Comparison of ENCODE assay signal across 8 cellular contexts in genomic region chr19:27793128-27793643, GRCh38.
DNase-seq lines count a peak whose midpoint lies in the region; ATAC-seq and TF ChIP-seq lines count a peak whose summit lies in the region.

No MANE protein-coding gene starts in this region.

- no peaks in the 10 kb centered on the region for H3K9me3 ChIP-seq in lower lobe of right lung

- peak overlapping the region; percentile 19 to 97 (median 88) for H3K27ac ChIP-seq in dorsolateral prefrontal cortex
- peak overlapping the region; percentile 90 for H3K27ac ChIP-seq in lower lobe of right lung

- H3K27me3 Mint-ChIP-seq in activated B cell treated with CpG ODN at 0.5 μM for 24 hours, result no peaks in the 10 kb centered on the region

- H3K4me3 ChIP-seq in dorsolateral prefrontal cortex (peak overlapping the region; percentile 56 to 99 (median 82)), lower lobe of right lung (peak overlapping the region; percentile 76)

- ATAC-seq in GM19023 (IDR thresholded peaks at IDR 0.05; ENCODE audit: unreplicated experiment) (peak; percentile 66), HG03159 (IDR thresholded peaks at IDR 0.05; ENCODE audit: unreplicated experiment) (peak; percentile 57), activated B cell treated with CpG ODN at 0.5 μM for 24 hours (ENCODE audit: low read depth) (peak; percentile 80), lower lobe of right lung (peak; percentile 95 to 96)

- peaks cover 2% of the 10 kb centered on the region for H3K9me3 Mint-ChIP-seq in activated B cell treated with CpG ODN at 0.5 μM for 24 hours

- H3K36me3 ChIP-seq in lower lobe of right lung, result peaks cover 8% of the 10 kb centered on the region

- H3K4me1 Mint-ChIP-seq in activated B cell treated with CpG ODN at 0.5 μM for 24 hours, result peaks cover 37% of the 10 kb centered on the region

- H3K27me3 ChIP-seq in dorsolateral prefrontal cortex, result no peaks in the 10 kb centered on the region
- H3K27me3 ChIP-seq in lower lobe of right lung (ENCODE audit: low read depth), result no peaks in the 10 kb centered on the region

- H3K27ac Mint-ChIP-seq in activated B cell treated with CpG ODN at 0.5 μM for 24 hours, result peak overlapping the region; percentile 93

- CTCF ChIA-PET in activated B cell treated with CpG ODN at 0.5 μM for 24 hours (lab: Charles Lee), result interaction anchor here (0.8 to 1.0 kb wide), 2 partner anchors 9 to 18 kb away, joined by 3 read pairs; no protein-coding TSS in a partner anchor

- intact Hi-C loops in activated B cell treated with CpG ODN at 0.5 μM for 24 hours (cut with micrococcal nuclease), result loop anchor here (1.0 to 5.0 kb wide), 4 partner anchors 13 to 1924 kb away; partner anchors contain the start of genes C19orf12 and POP4
- intact Hi-C loops in dorsolateral prefrontal cortex (cut with DNase I), result loop anchor here in 1 of 2 donors (5.0 kb wide), 1 partner anchor 114 kb away; no protein-coding TSS in a partner anchor
- intact Hi-C loops in lower lobe of right lung (cut with DNase I), result no loop called here

- DNase-seq in AML-193 (lab: John Stamatoyannopoulos, UW), result peak; percentile 79 to 86
- peak; percentile 76 for DNase-seq in NCI-H2196 (lab: John Stamatoyannopoulos, UW; ENCODE audit: unreplicated experiment)
- no peak for DNase-seq in activated B cell treated with CpG ODN at 0.5 μM for 24 hours
- peak in 4 of 10 donors; percentile 57 to 77 (median 76) for DNase-seq in dorsolateral prefrontal cortex
- peak; percentile 87 for DNase-seq in lower lobe of right lung
- peak; percentile 53 to 68 for DNase-seq in stimulated activated CD8-positive, alpha-beta memory T cell treated with anti-CD3 and anti-CD28 coated beads, Interleukin-15, amount 100 ng/mL, for 48 hours (ENCODE audit: low read depth in 2 of 2)

- H3K4me3 Mint-ChIP-seq in activated B cell treated with CpG ODN at 0.5 μM for 24 hours, result peak overlapping the region; percentile 95

- H3K36me3 Mint-ChIP-seq in activated B cell treated with CpG ODN at 0.5 μM for 24 hours (ENCODE audit: low read depth), result peaks cover 26% of the 10 kb centered on the region

- POLR2A ChIA-PET in activated B cell treated with CpG ODN at 0.5 μM for 24 hours (lab: Charles Lee), result interaction anchor here (0.8 to 1.6 kb wide), 5 partner anchors 10 to 1879 kb away, joined by 3 to 13 read pairs (median 6); partner anchors contain the start of gene POP4

- peaks cover 23% of the 10 kb centered on the region for H3K4me1 ChIP-seq in lower lobe of right lung

- TF ChIP-seq CTCF in activated B cell treated with CpG ODN at 0.5 μM for 24 hours (IDR thresholded peaks at IDR 0.05) (no peak), dorsolateral prefrontal cortex (IDR thresholded peaks at IDR 0.05 in 54 of 56, conservative IDR thresholded peaks at IDR 0.05 in 2 of 56; ENCODE audit: low read depth in 1 of 56, partially characterized antibody in 56 of 56) (peak in 1 of 56 donors; percentile 6), lower lobe of right lung (IDR thresholded peaks at IDR 0.05) (no peak)
